7 cellular contexts compared by ENCODE assay signal in genomic region chr16:66275795-66276428, GRCh38.
DNase-seq lines count a peak whose midpoint lies in the region; ATAC-seq, FAIRE-seq and TF ChIP-seq lines count a peak whose summit lies in the region.

No MANE protein-coding gene starts in this region.

- H3K27ac ChIP-seq in DOHH2 (ENCODE audit: low read depth, low read length), result no peak overlapping the region

- H3K4me2 ChIP-seq in DOHH2 (ENCODE audit: low read length), result no peak overlapping the region

- no peak overlapping the region for H3K4me3 Mint-ChIP-seq in nephron progenitor cell

- no peaks in the 10 kb centered on the region for H3K9me3 ChIP-seq in DOHH2 (ENCODE audit: control insufficient read depth, insufficient read depth, low read length)

- no peaks in the 10 kb centered on the region for H3K36me3 ChIP-seq in DOHH2 (ENCODE audit: control insufficient read depth, low read length)

- FAIRE-seq in HTR-8/SVneo (lab: Jason Lieb, UNC), result peak; percentile 87

- H3K9me3 Mint-ChIP-seq in nephron progenitor cell, result peaks cover 56% of the 10 kb centered on the region

- no peak overlapping the region for H3K27ac Mint-ChIP-seq in nephron progenitor cell

- H3K4me1 ChIP-seq in DOHH2 (ENCODE audit: control insufficient read depth, low read length), result no peaks in the 10 kb centered on the region

- ATAC-seq in HG03280 (IDR thresholded peaks at IDR 0.05; ENCODE audit: unreplicated experiment), result no peak
- ATAC-seq in HG02678 (IDR thresholded peaks at IDR 0.05; ENCODE audit: unreplicated experiment), result no peak

- no peaks in the 10 kb centered on the region for H3K27me3 ChIP-seq in DOHH2 (ENCODE audit: control insufficient read depth, low read length)

- peak; percentile 78 for TF ChIP-seq CTCF in DOHH2 (IDR thresholded peaks at IDR 0.05; ENCODE audit: low read depth, low read length, poor library complexity, severe bottlenecking)
- TF ChIP-seq CTCF in nephron progenitor cell (IDR thresholded peaks at IDR 0.05), result peak; percentile 34

- no peaks in the 10 kb centered on the region for H3F3A ChIP-seq in DOHH2 (ENCODE audit: control insufficient read depth, insufficient read depth)

- no peaks in the 10 kb centered on the region for H3K79me2 ChIP-seq in DOHH2 (ENCODE audit: control insufficient read depth, low read length)

- H3K4me3 ChIP-seq in DOHH2 (ENCODE audit: low read length), result no peak overlapping the region

- peaks cover 32% of the 10 kb centered on the region for H3K36me3 Mint-ChIP-seq in nephron progenitor cell (ENCODE audit: low read depth)

- DNase-seq in HTR-8/SVneo (ENCODE audit: insufficient read length, low spot score), result peak; percentile 48
- peak; percentile 60 for DNase-seq in RKO (ENCODE audit: low spot score)
- DNase-seq in epidermal melanocyte (ENCODE audit: insufficient read length, low spot score), result peak; percentile 47
- peak; percentile 47 for DNase-seq in nephron progenitor cell

- H3K27me3 Mint-ChIP-seq in nephron progenitor cell (ENCODE audit: low read depth, poor library complexity), result peaks cover 5% of the 10 kb centered on the region

- H4K20me1 ChIP-seq in DOHH2 (ENCODE audit: control insufficient read depth, insufficient read depth, low read depth, low read length), result no peaks in the 10 kb centered on the region

- peaks cover 16% of the 10 kb centered on the region for H3K4me1 Mint-ChIP-seq in nephron progenitor cell

- H3K9me2 ChIP-seq in DOHH2 (replicated peaks; ENCODE audit: control insufficient read depth, low read length), result no peaks in the 10 kb centered on the region
